Comparison of ENCODE assay signal across 10 cellular contexts in genomic region chr9:1047605-1048235, GRCh38. TPM values are rescaled to one million over a fixed set of nuclear protein-coding genes. Genes with fewer than 3 reads are reported as not detected.
DNase-seq lines count a peak whose midpoint lies in the region; ATAC-seq and TF ChIP-seq lines count a peak whose summit lies in the region.
"Had no signal": no experiment of that assay in that cellular context is flagged by ENCODE, and none has a peak within 500 bp of the region (broad histone marks: within the 10 kb centered on the region; RNA-seq: fewer than 3 reads in every experiment).

No MANE protein-coding gene starts in this region.

- intact Hi-C loops in tibial artery (cut with DNase I; ENCODE audit: low total_unique reads) = no loop called here

- DNase-seq in activated CD8-positive, alpha-beta memory T cell treated with anti-CD3 and anti-CD28 coated beads, Interleukin-2, amount 10 ng/mL, durations not matched to agents 7 days and 5 days = no peak
- DNase-seq in activated CD8-positive, alpha-beta memory T cell treated with anti-CD3 and anti-CD28 coated beads for 24 hours = no peak
- no peak for DNase-seq in tibial artery
- DNase-seq in SKM-1 treated with dmso at 0.1 percent for 144 hours (lab: John Stamatoyannopoulos, UW; ENCODE audit: unreplicated experiment) = no peak
- DNase-seq in H7 = no peak
- DNase-seq: COR-L47 had no signal

- H3K9me3 Mint-ChIP-seq in activated CD8-positive, alpha-beta memory T cell treated with anti-CD3 and anti-CD28 coated beads, Interleukin-2, amount 10 ng/mL, durations not matched to agents 7 days and 5 days (ENCODE audit: low read depth) = no peaks in the 10 kb centered on the region
- no peaks in the 10 kb centered on the region for H3K9me3 Mint-ChIP-seq in activated T-helper 17 cell treated with anti-CD3 and anti-CD28 coated beads, Interleukin-2, amount 50 U/mL, for 72 hours

- H3K4me3 Mint-ChIP-seq in activated CD8-positive, alpha-beta memory T cell treated with anti-CD3 and anti-CD28 coated beads, Interleukin-2, amount 10 ng/mL, durations not matched to agents 7 days and 5 days = peak overlapping the region; percentile 75
- peak overlapping the region; percentile 84 for H3K4me3 Mint-ChIP-seq in activated T-helper 17 cell treated with anti-CD3 and anti-CD28 coated beads, Interleukin-2, amount 50 U/mL, for 72 hours

- no peak for ATAC-seq in activated CD8-positive, alpha-beta memory T cell treated with anti-CD3 and anti-CD28 coated beads, Interleukin-2, amount 10 ng/mL, durations not matched to agents 7 days and 5 days
- peak; percentile 24 for ATAC-seq in activated T-helper 17 cell treated with anti-CD3 and anti-CD28 coated beads, Interleukin-2, amount 50 U/mL, for 72 hours (replicated peaks)
- no peak for ATAC-seq in HG02678 (IDR thresholded peaks at IDR 0.05; ENCODE audit: unreplicated experiment)
- ATAC-seq: left lobe of liver had no signal

- peaks cover 94% of the 10 kb centered on the region for H3K27me3 Mint-ChIP-seq in activated CD8-positive, alpha-beta memory T cell treated with anti-CD3 and anti-CD28 coated beads, Interleukin-2, amount 10 ng/mL, durations not matched to agents 7 days and 5 days
- peaks cover 71% of the 10 kb centered on the region for H3K27me3 Mint-ChIP-seq in activated T-helper 17 cell treated with anti-CD3 and anti-CD28 coated beads, Interleukin-2, amount 50 U/mL, for 72 hours

- CTCF ChIA-PET in activated CD8-positive, alpha-beta memory T cell treated with anti-CD3 and anti-CD28 coated beads, Interleukin-2, amount 10 ng/mL, durations not matched to agents 7 days and 5 days (lab: Charles Lee) = interaction anchor here (1.5 kb wide), 1 partner anchor 43 kb away, joined by 3 read pairs; no protein-coding TSS in a partner anchor

- H3K27me3 ChIP-seq in liver (ENCODE audit: control insufficient read depth in 4 of 4, insufficient read depth in 4 of 4, low read length in 3 of 4) = peaks cover 2 to 45% (median 21%) of the 10 kb centered on the region in 4 donors
- H3K27me3 ChIP-seq in tibial artery = peaks cover 0 to 93% of the 10 kb centered on the region in 2 donors
- peaks cover 98% of the 10 kb centered on the region for H3K27me3 ChIP-seq in H7 (ENCODE audit: control insufficient read depth, insufficient read depth, low read length)

- 5% methylated on average over 23 of the region's 23 CpGs for WGBS in liver

- H3K36me3 ChIP-seq in liver (ENCODE audit: control insufficient read depth in 4 of 4, insufficient read depth in 3 of 4, low read depth in 1 of 4, low read length in 3 of 4) (no peaks in the 10 kb centered on the region), tibial artery (no peaks in the 10 kb centered on the region), H7 (replicated peaks; ENCODE audit: control insufficient read depth, insufficient read depth, low read length) (no peaks in the 10 kb centered on the region)

- H3K4me3 ChIP-seq in liver (ENCODE audit: low read depth in 1 of 3, low read length in 3 of 3) (peak overlapping the region in 2 of 3 donors; percentile 48 to 54), tibial artery (peak overlapping the region; percentile 26 to 48), H7 (ENCODE audit: insufficient read depth, low read depth, low read length) (no peak overlapping the region)

- H3K27ac Mint-ChIP-seq in activated CD8-positive, alpha-beta memory T cell treated with anti-CD3 and anti-CD28 coated beads, Interleukin-2, amount 10 ng/mL, durations not matched to agents 7 days and 5 days = peak overlapping the region; percentile 51
- H3K27ac Mint-ChIP-seq in activated T-helper 17 cell treated with anti-CD3 and anti-CD28 coated beads, Interleukin-2, amount 50 U/mL, for 72 hours = no peak overlapping the region

- H3K4me1 ChIP-seq in liver (ENCODE audit: control insufficient read depth in 4 of 4, insufficient read depth in 4 of 4, low read length in 3 of 4) (peaks cover 18 to 44% (median 29%) of the 10 kb centered on the region in 4 donors), tibial artery (peaks cover 0 to 57% (median 43%) of the 10 kb centered on the region in 4 donors)

- no peak overlapping the region for H3K27ac ChIP-seq in liver (ENCODE audit: low read depth in 1 of 2, low read length in 2 of 2)
- no peak overlapping the region for H3K27ac ChIP-seq in tibial artery

- no peak overlapping the region for H3K9ac ChIP-seq in liver (ENCODE audit: low read depth in 1 of 2, low read length in 2 of 2)

- no peak for TF ChIP-seq RAD21 in liver (IDR thresholded peaks at IDR 0.05)

- H3K36me3 Mint-ChIP-seq in activated CD8-positive, alpha-beta memory T cell treated with anti-CD3 and anti-CD28 coated beads, Interleukin-2, amount 10 ng/mL, durations not matched to agents 7 days and 5 days = peaks cover 2% of the 10 kb centered on the region
- peaks cover 11% of the 10 kb centered on the region for H3K36me3 Mint-ChIP-seq in activated T-helper 17 cell treated with anti-CD3 and anti-CD28 coated beads, Interleukin-2, amount 50 U/mL, for 72 hours (ENCODE audit: low read depth)

- peaks cover 35% of the 10 kb centered on the region for H3K4me1 Mint-ChIP-seq in activated CD8-positive, alpha-beta memory T cell treated with anti-CD3 and anti-CD28 coated beads, Interleukin-2, amount 10 ng/mL, durations not matched to agents 7 days and 5 days
- peaks cover 24% of the 10 kb centered on the region for H3K4me1 Mint-ChIP-seq in activated T-helper 17 cell treated with anti-CD3 and anti-CD28 coated beads, Interleukin-2, amount 50 U/mL, for 72 hours

- no peaks in the 10 kb centered on the region for H3K9me3 ChIP-seq in liver (ENCODE audit: control insufficient read depth in 4 of 4, low read length in 3 of 4)
- H3K9me3 ChIP-seq in tibial artery = no peaks in the 10 kb centered on the region

- TF ChIP-seq CTCF in liver (IDR thresholded peaks at IDR 0.05; ENCODE audit: low read depth, low read length, missing input control) (no peak), tibial artery (IDR thresholded peaks at IDR 0.05) (no peak)

TF ChIP-seq in liver, 16 proteins besides CTCF, POLR2A, EP300 and RAD21:
- TF ChIP-seq ATF3 (IDR thresholded peaks at IDR 0.05) (no peak), EGR1 (IDR thresholded peaks at IDR 0.05; ENCODE audit: low read depth in 2 of 2) (no peak), GABPA (IDR thresholded peaks at IDR 0.05 in 1 of 2, conservative IDR thresholded peaks at IDR 0.05 in 1 of 2) (no peak), NR2F2 (IDR thresholded peaks at IDR 0.05) (no peak), MAX (IDR thresholded peaks at IDR 0.05) (no peak), ZBTB33 (IDR thresholded peaks at IDR 0.05) (no peak), HNF4G (IDR thresholded peaks at IDR 0.05) (no peak), TAF1 (conservative IDR thresholded peaks at IDR 0.05) (no peak), REST (IDR thresholded peaks at IDR 0.05) (no peak)
TF ChIP-seq in liver: peak in this region for 0.

RNA-seq across cellular contexts. Expression of gene DMRT2, which starts 2.4 kb away (rescaled TPM):
- total RNA-seq in activated CD8-positive, alpha-beta memory T cell treated with anti-CD3 and anti-CD28 coated beads, Interleukin-2, amount 10 ng/mL, durations not matched to agents 7 days and 5 days = not detected
- not detected for total RNA-seq in activated T-helper 17 cell treated with anti-CD3 and anti-CD28 coated beads, Interleukin-2, amount 50 U/mL, for 72 hours
- not detected for total RNA-seq in liver
- under 1 TPM in 1 of 2 donors, not detected in 1; 0.03 TPM for polyA plus RNA-seq in liver
- not detected in 2 replicates for total RNA-seq in H7 (2014; rRNA removed; shearing (Covaris generic))
- total RNA-seq: left lobe of liver had no signal
